In the genomic region with DNA sequence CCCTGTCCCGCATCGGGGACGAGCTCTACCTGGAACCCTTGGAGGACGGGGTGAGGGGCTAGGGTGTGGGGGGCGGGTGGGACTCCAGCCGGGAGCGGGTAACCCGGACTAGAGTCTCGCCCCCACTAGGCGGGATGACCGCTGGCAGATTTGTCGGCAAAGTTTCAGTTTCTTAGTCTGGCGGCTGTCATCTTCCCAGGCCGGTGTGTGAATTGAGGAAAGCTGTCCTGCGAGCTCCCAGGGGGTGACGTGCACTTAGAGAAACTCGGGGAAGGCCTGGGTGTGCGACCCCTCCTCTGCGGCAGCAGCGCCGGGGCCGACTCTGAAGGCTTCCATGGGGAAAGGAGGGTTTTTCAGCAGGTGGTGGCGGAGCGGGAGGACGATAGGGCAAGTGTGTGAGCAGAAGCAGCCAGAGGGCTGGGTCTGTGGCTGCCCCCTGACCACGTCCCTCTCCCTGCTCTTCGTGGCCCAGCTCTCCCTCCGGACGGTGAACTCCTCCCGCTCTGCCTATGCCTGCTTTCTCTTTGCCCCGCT, we compare ENCODE assay signal across 6 cellular contexts. TPM values are rescaled to one million over a fixed set of nuclear protein-coding genes. Genes with fewer than 3 reads are reported as not detected.
DNase-seq lines count a peak whose midpoint lies in the region; ATAC-seq and TF ChIP-seq lines count a peak whose summit lies in the region.

No MANE protein-coding gene starts in this region.

- H3K9me3 ChIP-seq in esophagus muscularis mucosa, result no peaks in the 10 kb centered on the region
- H3K9me3 ChIP-seq in subcutaneous abdominal adipose tissue (ENCODE audit: control insufficient read depth in 5 of 5, low read length in 5 of 5), result no peaks in the 10 kb centered on the region

- H3K4me3 ChIP-seq in ACC112 (ENCODE audit: low read depth, low read length), result peak overlapping the region; percentile 84
- peak overlapping the region; percentile 74 to 97 (median 86) for H3K4me3 ChIP-seq in esophagus muscularis mucosa
- H3K4me3 ChIP-seq in subcutaneous abdominal adipose tissue (ENCODE audit: low read depth in 1 of 5, low read length in 5 of 5), result peak overlapping the region; percentile 31 to 93 (median 87)

- no peak for TF ChIP-seq CTCF in esophagus muscularis mucosa (IDR thresholded peaks at IDR 0.05)

- no peak for TF ChIP-seq POLR2A in esophagus muscularis mucosa (IDR thresholded peaks at IDR 0.05; ENCODE audit: low read depth)

- no peaks in the 10 kb centered on the region for H3K79me2 ChIP-seq in ACC112 (ENCODE audit: control insufficient read depth, insufficient read depth, low read length, unreplicated experiment)

- intact Hi-C loops in esophagus muscularis mucosa (cut with DNase I), result no loop called here

- H2AFZ ChIP-seq in ACC112 (ENCODE audit: low read length, unreplicated experiment), result peak overlapping the region; percentile 66

- H3K27ac ChIP-seq in ACC112 (ENCODE audit: low read depth, low read length) (peak overlapping the region; percentile 50; the same call in 1 of the 2 replicates), esophagus muscularis mucosa (replicated peaks in 1 of 4) (peak overlapping the region; percentile 80 to 89 (median 86)), subcutaneous abdominal adipose tissue (ENCODE audit: low read depth, low read length) (peak overlapping the region; percentile 69)

- peak; percentile 11 for ATAC-seq in HG03460 (IDR thresholded peaks at IDR 0.05; ENCODE audit: unreplicated experiment)

- DNase-seq in esophagus muscularis mucosa (ENCODE audit: extremely low spot score), result no peak
- DNase-seq in SKM-1 (lab: John Stamatoyannopoulos, UW; ENCODE audit: unreplicated experiment), result no peak
- no peak for DNase-seq in NCI-H345 treated with DMSO at 0.1 percent for 48 hours (lab: John Stamatoyannopoulos, UW; ENCODE audit: unreplicated experiment)

- H3K27me3 ChIP-seq in ACC112 (ENCODE audit: insufficient read depth, low read length), result no peaks in the 10 kb centered on the region
- H3K27me3 ChIP-seq in esophagus muscularis mucosa, result no peaks in the 10 kb centered on the region
- no peaks in the 10 kb centered on the region for H3K27me3 ChIP-seq in subcutaneous abdominal adipose tissue (ENCODE audit: control insufficient read depth in 5 of 5, insufficient read depth in 4 of 5, low read length in 5 of 5)

- no peak for TF ChIP-seq EP300 in esophagus muscularis mucosa (IDR thresholded peaks at IDR 0.05)

- no peaks in the 10 kb centered on the region for H3K4me1 ChIP-seq in ACC112 (ENCODE audit: control insufficient read depth, insufficient read depth, low read length, unreplicated experiment)
- H3K4me1 ChIP-seq in esophagus muscularis mucosa, result peaks cover 20 to 40% (median 37%) of the 10 kb centered on the region in 4 donors
- peaks cover 1 to 30% (median 26%) of the 10 kb centered on the region in 5 donors for H3K4me1 ChIP-seq in subcutaneous abdominal adipose tissue (ENCODE audit: control insufficient read depth in 5 of 5, insufficient read depth in 5 of 5, low read length in 5 of 5)

- H3K36me3 ChIP-seq in ACC112 (ENCODE audit: insufficient read depth, low read length), result no peaks in the 10 kb centered on the region
- peaks cover 5 to 41% (median 26%) of the 10 kb centered on the region in 4 donors for H3K36me3 ChIP-seq in esophagus muscularis mucosa
- peaks cover 0 to 28% (median 7%) of the 10 kb centered on the region in 5 donors for H3K36me3 ChIP-seq in subcutaneous abdominal adipose tissue (ENCODE audit: control insufficient read depth in 5 of 5, insufficient read depth in 5 of 5, low read length in 5 of 5)

- H3K9ac ChIP-seq in subcutaneous abdominal adipose tissue (ENCODE audit: low read length in 5 of 5), result peak overlapping the region; percentile 63 to 84 (median 78)

- WGBS in esophagus muscularis mucosa, result 16% methylated on average over 20 of the region's 31 CpGs

RNA-seq across cellular contexts. Expression of gene RAD9A, which starts 0.5 kb away (rescaled TPM):
- total RNA-seq in esophagus muscularis mucosa, result 10 to 100 TPM; 10.7 to 16.7 (median 12.7) TPM

RNA-seq across cellular contexts. Expression of gene PPP1CA, which starts 9.4 kb away (rescaled TPM):
- total RNA-seq in esophagus muscularis mucosa, result 10 to 100 TPM; 56.9 to 87.3 (median 78.7) TPM

RNA-seq across cellular contexts. Expression of gene TBC1D10C, which starts 11.6 kb away (rescaled TPM):
- 1 to 10 TPM in 3 of 4 donors, under 1 TPM in 1; 0.57 to 2.8 (median 1.2) TPM for total RNA-seq in esophagus muscularis mucosa

RNA-seq across cellular contexts. Expression of gene CLCF1, which starts 18.9 kb away (rescaled TPM):
- total RNA-seq in esophagus muscularis mucosa, result 10 to 100 TPM in 3 of 4 donors, 1 to 10 TPM in 1; 8.3 to 28.3 (median 11.8) TPM

RNA-seq across cellular contexts. Expression of gene CARNS1, which starts 23.2 kb away (rescaled TPM):
- 1 to 10 TPM in 2 of 4 donors, under 1 TPM in 2; 0.83 to 1.9 (median 1.2) TPM for total RNA-seq in esophagus muscularis mucosa
